Comparison of ENCODE assay signal across 8 cellular contexts in the genomic region with DNA sequence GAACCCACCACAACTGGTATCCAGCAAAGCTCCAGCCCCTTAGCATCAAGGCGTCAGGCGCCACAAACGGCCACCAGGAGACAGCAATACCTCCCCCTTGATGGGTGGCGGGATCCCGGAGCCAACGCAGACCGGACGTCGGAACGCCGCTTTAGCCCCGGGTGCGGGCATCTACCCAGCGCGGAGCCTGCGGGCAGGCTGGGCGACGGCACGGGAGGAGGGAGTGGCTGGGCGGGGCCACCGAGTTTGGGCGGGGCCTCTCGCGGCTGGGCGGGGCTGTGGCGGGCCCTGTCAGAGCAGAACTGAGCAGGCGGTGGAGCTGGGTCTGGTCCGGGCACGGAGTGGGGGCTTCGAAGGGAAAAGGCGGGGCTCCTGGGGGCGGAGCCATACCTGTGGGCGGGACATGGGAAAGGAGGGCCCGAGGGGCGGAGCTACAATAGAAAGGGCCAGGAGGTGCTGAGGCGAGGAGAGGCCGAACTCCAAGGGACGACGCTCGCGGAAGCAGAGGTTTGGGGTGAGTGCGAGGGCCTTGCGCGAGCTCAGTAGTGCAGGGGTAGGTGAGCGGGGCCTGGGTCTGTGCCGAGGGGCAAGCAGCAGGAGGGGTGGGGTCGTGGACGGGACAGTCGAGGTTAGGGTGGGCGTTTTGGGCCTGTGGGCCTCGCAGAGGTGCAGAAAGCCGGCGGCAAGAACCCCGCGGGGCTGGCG. TPM values are rescaled to one million over a fixed set of nuclear protein-coding genes. Genes with fewer than 3 reads are reported as not detected.
A peak's percentile ranks its signal among the peaks of the same experiment; 100 is the strongest.
DNase-seq lines count a peak whose midpoint lies in the region; ATAC-seq lines count a peak whose summit lies in the region.

No MANE protein-coding gene starts in this region.

- peak overlapping the region; percentile 39 for H3K27ac ChIP-seq in CD4-positive, CD25-positive, alpha-beta regulatory T cell (ENCODE audit: insufficient read depth, low read length, poor library complexity, severe bottlenecking)

- H3K9me3 ChIP-seq in CD4-positive, CD25-positive, alpha-beta regulatory T cell (ENCODE audit: control insufficient read depth in 2 of 2, low read length in 2 of 2): no peaks in the 10 kb centered on the region

- H3K4me3 Mint-ChIP-seq in CD4-positive, CD25-positive, alpha-beta regulatory T cell: peak overlapping the region; percentile 86 to 98 (median 89)

- H3K4me3 ChIP-seq in CD4-positive, CD25-positive, alpha-beta regulatory T cell (ENCODE audit: low read depth, low read length): no peak overlapping the region

- peaks cover 35% of the 10 kb centered on the region for H3K4me1 ChIP-seq in CD4-positive, CD25-positive, alpha-beta regulatory T cell (ENCODE audit: control insufficient read depth, insufficient read depth, low read length, poor library complexity, severe bottlenecking)

- peak overlapping the region; percentile 79 to 95 (median 92) for H3K27ac Mint-ChIP-seq in CD4-positive, CD25-positive, alpha-beta regulatory T cell

- H3K36me3 ChIP-seq in CD4-positive, CD25-positive, alpha-beta regulatory T cell (ENCODE audit: control insufficient read depth, insufficient read depth, low read length): no peaks in the 10 kb centered on the region

- peak; percentile 78 to 88 (median 86) for DNase-seq in CD4-positive, CD25-positive, alpha-beta regulatory T cell
- DNase-seq in HK-2 (ENCODE audit: unreplicated experiment) (peak; percentile 93), NOMO-1 (lab: John Stamatoyannopoulos, UW; ENCODE audit: unreplicated experiment in 2 of 2) (peak; percentile 79 to 82), activated T-cell treated with anti-CD3 and anti-CD28 coated beads for 1 hour (ENCODE audit: low read depth) (peak; percentile 72), epidermal melanocyte (ENCODE audit: insufficient read length, low spot score) (peak; percentile 93), midbrain (lab: John Stamatoyannopoulos, UW) (peak; percentile 76)
- peak; percentile 75 for DNase-seq in stimulated activated CD8-positive, alpha-beta memory T cell treated with anti-CD3 and anti-CD28 coated beads, Interleukin-15, amount 100 ng/mL, for 24 hours (ENCODE audit: low read depth)

- H3K4me1 Mint-ChIP-seq in CD4-positive, CD25-positive, alpha-beta regulatory T cell: peaks cover 13 to 41% (median 18%) of the 10 kb centered on the region in 4 donors

- H3K9me3 Mint-ChIP-seq in CD4-positive, CD25-positive, alpha-beta regulatory T cell: no peaks in the 10 kb centered on the region

- H3K27me3 ChIP-seq in CD4-positive, CD25-positive, alpha-beta regulatory T cell (ENCODE audit: control insufficient read depth, insufficient read depth, low read length): no peaks in the 10 kb centered on the region

- H3K36me3 Mint-ChIP-seq in CD4-positive, CD25-positive, alpha-beta regulatory T cell: no peaks in the 10 kb centered on the region

- peak; percentile 68 for ATAC-seq in CD4-positive, CD25-positive, alpha-beta regulatory T cell (ENCODE audit: low read depth in 2 of 2)
- peak; percentile 46 for ATAC-seq in GM19452 (IDR thresholded peaks at IDR 0.05; ENCODE audit: unreplicated experiment)

- peaks cover 26% of the 10 kb centered on the region for H3K27me3 Mint-ChIP-seq in CD4-positive, CD25-positive, alpha-beta regulatory T cell

RNA-seq across cellular contexts. Expression of gene GARNL3, which starts 40.2 kb away (rescaled TPM):
- total RNA-seq in CD4-positive, CD25-positive, alpha-beta regulatory T cell: 4.3 TPM
- under 1 TPM in 2 of 4 donors, not detected in 2; 0.69 to 0.99 TPM for polyA plus RNA-seq in CD4-positive, CD25-positive, alpha-beta regulatory T cell
